In the genomic region with DNA sequence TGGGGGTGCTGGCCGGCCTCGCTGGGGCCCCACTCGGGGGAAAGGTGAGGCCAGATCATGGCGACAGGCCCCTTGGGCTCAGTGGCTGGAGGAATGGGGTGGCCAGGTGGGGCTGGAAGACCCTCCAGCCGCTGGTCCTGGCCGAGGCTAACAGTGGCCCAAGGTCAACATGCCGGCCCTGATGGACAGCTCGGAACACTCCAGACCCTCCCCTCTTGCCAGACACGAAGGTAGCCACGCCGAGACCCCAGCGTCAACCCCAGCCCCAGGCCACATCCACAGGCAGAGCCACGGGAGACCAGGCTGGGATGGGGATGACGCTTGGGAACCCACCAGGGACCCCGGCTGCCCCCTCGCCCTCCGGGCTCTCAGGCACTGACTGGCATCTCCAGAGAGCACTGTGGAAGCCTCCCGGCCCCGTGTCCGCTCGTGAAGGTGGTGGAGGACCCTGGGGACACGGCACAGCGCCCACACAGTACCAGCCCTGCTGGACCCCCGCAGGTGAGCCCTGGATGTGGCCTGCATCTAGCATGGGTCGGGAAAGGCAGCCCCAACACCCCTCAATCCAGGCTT, we compare ENCODE assay signal across 2 cellular contexts.
A peak's percentile ranks its signal among the peaks of the same experiment; 100 is the strongest.
TF ChIP-seq lines count a peak whose summit lies in the region.

No MANE protein-coding gene starts in this region.

TF ChIP-seq in HEK293, 187 proteins besides CTCF, POLR2A, EP300 and RAD21:
- TF ChIP-seq ZNF560 (tag by site-specific recombination; IDR thresholded peaks at IDR 0.05; ENCODE audit: borderline replicate concordance) (no peak), HIC1 (tag by site-specific recombination; IDR thresholded peaks at IDR 0.05) (0 out of 2 replicates have a peak, but pooled peaks have one; percentile 41), ZBTB7A (tag by site-specific recombination; IDR thresholded peaks at IDR 0.05; ENCODE audit: low read depth) (peak; percentile 50; the same call in 1 of the 2 replicates)

TF ChIP-seq in GM12878, 131 proteins besides CTCF, POLR2A, EP300 and RAD21:
- TF ChIP-seq STAT3 (IDR thresholded peaks at IDR 0.05; ENCODE audit: low read depth, low read length) = no peak
- no peak for TF ChIP-seq CUX1 (IDR thresholded peaks at IDR 0.05; ENCODE audit: insufficient replicate concordance, low read depth, low read length)
- TF ChIP-seq MTA2 (IDR thresholded peaks at IDR 0.05; ENCODE audit: low read depth) = no peak
- TF ChIP-seq PBX3 (IDR thresholded peaks at IDR 0.05; ENCODE audit: insufficient replicate concordance, low read depth, low read length) = no peak
- TF ChIP-seq ATF7 (IDR thresholded peaks at IDR 0.05; ENCODE audit: low read depth) = no peak
- TF ChIP-seq, protein P1, sequence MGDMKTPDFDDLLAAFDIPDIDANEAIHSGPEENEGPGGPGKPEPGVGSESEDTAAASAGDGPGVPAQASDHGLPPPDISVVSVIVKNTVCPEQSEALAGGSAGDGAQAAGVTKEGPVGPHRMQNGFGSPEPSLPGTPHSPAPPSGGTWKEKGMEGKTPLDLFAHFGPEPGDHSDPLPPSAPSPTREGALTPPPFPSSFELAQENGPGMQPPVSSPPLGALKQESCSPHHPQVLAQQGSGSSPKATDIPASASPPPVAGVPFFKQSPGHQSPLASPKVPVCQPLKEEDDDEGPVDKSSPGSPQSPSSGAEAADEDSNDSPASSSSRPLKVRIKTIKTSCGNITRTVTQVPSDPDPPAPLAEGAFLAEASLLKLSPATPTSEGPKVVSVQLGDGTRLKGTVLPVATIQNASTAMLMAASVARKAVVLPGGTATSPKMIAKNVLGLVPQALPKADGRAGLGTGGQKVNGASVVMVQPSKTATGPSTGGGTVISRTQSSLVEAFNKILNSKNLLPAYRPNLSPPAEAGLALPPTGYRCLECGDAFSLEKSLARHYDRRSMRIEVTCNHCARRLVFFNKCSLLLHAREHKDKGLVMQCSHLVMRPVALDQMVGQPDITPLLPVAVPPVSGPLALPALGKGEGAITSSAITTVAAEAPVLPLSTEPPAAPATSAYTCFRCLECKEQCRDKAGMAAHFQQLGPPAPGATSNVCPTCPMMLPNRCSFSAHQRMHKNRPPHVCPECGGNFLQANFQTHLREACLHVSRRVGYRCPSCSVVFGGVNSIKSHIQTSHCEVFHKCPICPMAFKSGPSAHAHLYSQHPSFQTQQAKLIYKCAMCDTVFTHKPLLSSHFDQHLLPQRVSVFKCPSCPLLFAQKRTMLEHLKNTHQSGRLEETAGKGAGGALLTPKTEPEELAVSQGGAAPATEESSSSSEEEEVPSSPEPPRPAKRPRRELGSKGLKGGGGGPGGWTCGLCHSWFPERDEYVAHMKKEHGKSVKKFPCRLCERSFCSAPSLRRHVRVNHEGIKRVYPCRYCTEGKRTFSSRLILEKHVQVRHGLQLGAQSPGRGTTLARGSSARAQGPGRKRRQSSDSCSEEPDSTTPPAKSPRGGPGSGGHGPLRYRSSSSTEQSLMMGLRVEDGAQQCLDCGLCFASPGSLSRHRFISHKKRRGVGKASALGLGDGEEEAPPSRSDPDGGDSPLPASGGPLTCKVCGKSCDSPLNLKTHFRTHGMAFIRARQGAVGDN (IDR thresholded peaks at IDR 0.05) = no peak
- TF ChIP-seq, protein P2, sequence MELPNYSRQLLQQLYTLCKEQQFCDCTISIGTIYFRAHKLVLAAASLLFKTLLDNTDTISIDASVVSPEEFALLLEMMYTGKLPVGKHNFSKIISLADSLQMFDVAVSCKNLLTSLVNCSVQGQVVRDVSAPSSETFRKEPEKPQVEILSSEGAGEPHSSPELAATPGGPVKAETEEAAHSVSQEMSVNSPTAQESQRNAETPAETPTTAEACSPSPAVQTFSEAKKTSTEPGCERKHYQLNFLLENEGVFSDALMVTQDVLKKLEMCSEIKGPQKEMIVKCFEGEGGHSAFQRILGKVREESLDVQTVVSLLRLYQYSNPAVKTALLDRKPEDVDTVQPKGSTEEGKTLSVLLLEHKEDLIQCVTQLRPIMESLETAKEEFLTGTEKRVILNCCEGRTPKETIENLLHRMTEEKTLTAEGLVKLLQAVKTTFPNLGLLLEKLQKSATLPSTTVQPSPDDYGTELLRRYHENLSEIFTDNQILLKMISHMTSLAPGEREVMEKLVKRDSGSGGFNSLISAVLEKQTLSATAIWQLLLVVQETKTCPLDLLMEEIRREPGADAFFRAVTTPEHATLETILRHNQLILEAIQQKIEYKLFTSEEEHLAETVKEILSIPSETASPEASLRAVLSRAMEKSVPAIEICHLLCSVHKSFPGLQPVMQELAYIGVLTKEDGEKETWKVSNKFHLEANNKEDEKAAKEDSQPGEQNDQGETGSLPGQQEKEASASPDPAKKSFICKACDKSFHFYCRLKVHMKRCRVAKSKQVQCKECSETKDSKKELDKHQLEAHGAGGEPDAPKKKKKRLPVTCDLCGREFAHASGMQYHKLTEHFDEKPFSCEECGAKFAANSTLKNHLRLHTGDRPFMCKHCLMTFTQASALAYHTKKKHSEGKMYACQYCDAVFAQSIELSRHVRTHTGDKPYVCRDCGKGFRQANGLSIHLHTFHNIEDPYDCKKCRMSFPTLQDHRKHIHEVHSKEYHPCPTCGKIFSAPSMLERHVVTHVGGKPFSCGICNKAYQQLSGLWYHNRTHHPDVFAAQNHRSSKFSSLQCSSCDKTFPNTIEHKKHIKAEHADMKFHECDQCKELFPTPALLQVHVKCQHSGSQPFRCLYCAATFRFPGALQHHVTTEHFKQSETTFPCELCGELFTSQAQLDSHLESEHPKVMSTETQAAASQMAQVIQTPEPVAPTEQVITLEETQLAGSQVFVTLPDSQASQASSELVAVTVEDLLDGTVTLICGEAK (IDR thresholded peaks at IDR 0.05; ENCODE audit: borderline replicate concordance) = no peak
- no peak for TF ChIP-seq SREBF1 (IDR thresholded peaks at IDR 0.05; ENCODE audit: low read length)
- TF ChIP-seq HDAC6 (IDR thresholded peaks at IDR 0.05; ENCODE audit: unreplicated experiment) = no peak
- TF ChIP-seq, protein P3, sequence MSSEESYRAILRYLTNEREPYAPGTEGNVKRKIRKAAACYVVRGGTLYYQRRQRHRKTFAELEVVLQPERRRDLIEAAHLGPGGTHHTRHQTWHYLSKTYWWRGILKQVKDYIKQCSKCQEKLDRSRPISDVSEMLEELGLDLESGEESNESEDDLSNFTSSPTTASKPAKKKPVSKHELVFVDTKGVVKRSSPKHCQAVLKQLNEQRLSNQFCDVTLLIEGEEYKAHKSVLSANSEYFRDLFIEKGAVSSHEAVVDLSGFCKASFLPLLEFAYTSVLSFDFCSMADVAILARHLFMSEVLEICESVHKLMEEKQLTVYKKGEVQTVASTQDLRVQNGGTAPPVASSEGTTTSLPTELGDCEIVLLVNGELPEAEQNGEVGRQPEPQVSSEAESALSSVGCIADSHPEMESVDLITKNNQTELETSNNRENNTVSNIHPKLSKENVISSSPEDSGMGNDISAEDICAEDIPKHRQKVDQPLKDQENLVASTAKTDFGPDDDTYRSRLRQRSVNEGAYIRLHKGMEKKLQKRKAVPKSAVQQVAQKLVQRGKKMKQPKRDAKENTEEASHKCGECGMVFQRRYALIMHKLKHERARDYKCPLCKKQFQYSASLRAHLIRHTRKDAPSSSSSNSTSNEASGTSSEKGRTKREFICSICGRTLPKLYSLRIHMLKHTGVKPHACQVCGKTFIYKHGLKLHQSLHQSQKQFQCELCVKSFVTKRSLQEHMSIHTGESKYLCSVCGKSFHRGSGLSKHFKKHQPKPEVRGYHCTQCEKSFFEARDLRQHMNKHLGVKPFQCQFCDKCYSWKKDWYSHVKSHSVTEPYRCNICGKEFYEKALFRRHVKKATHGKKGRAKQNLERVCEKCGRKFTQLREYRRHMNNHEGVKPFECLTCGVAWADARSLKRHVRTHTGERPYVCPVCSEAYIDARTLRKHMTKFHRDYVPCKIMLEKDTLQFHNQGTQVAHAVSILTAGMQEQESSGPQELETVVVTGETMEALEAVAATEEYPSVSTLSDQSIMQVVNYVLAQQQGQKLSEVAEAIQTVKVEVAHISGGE (CRISPR knock-in tag; IDR thresholded peaks at IDR 0.05) = no peak
- no peak for TF ChIP-seq IRF3 (IDR thresholded peaks at IDR 0.05)
- TF ChIP-seq TAF1 (IDR thresholded peaks at IDR 0.05; ENCODE audit: borderline replicate concordance, low read depth, low read length) = no peak
- TF ChIP-seq ZNF384 (IDR thresholded peaks at IDR 0.05; ENCODE audit: borderline replicate concordance, low read depth, low read length) = no peak
- no peak for TF ChIP-seq POU2F2 (IDR thresholded peaks at IDR 0.05; ENCODE audit: borderline replicate concordance, low read depth, low read length)
- no peak for TF ChIP-seq SIN3A (IDR thresholded peaks at IDR 0.05; ENCODE audit: low read depth, low read length)
- TF ChIP-seq SMC3 (IDR thresholded peaks at IDR 0.05; ENCODE audit: borderline replicate concordance, low read length) = no peak
